20 cellular contexts compared by ENCODE assay signal in the genomic region with DNA sequence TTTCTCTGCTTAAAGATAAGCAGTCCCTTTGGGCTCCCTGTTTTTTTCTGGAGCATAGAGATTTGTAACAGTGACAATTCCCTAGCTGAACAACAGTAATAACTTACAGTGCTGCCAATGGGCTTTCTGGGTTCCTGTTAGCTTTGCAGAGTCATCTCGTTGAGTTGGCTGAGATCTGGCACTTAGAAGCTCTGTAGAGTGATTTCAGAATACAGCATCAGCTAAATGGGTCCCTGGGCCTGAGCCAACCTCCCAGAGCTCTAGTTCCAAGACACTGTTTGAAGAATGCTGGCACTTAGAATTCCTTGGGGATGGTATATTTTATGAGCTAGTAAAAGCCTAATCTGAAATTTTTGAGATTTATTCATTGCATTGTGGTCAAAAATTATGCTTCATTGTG. TPM values are rescaled to one million over a fixed set of nuclear protein-coding genes. Genes with fewer than 3 reads are reported as not detected.
DNase-seq lines count a peak whose midpoint lies in the region; ATAC-seq and TF ChIP-seq lines count a peak whose summit lies in the region.
"Had no signal": no experiment of that assay in that cellular context is flagged by ENCODE, and none has a peak within 500 bp of the region (broad histone marks: within the 10 kb centered on the region; RNA-seq: fewer than 3 reads in every experiment).

No MANE protein-coding gene starts in this region.

- 37% methylated on average over 1 of the region's 1 CpG for whole genome bisulfite sequencing in smooth muscle cell (ENCODE audit: low lambda C conversion rate)

- no peak overlapping the region for H3K27ac Mint-ChIP-seq in activated naive CD8-positive, alpha-beta T cell treated with anti-CD3 and anti-CD28 coated beads, Interleukin-2, amount 50 U/mL, for 24 hours
- H3K27ac Mint-ChIP-seq: effector memory CD8-positive, alpha-beta T cell; stimulated activated effector memory CD8-positive, alpha-beta T cell treated with anti-CD3 and anti-CD28 coated beads, Interleukin-12 subunit alpha, Interleukin-12 subunit beta, amount 100 ng/mL, for 72 hours; type B pancreatic cell had no signal

- ATAC-seq in activated naive CD8-positive, alpha-beta T cell treated with anti-CD3 and anti-CD28 coated beads, Interleukin-2, amount 50 U/mL, for 24 hours: no peak
- ATAC-seq: effector memory CD8-positive, alpha-beta T cell; stimulated activated effector memory CD8-positive, alpha-beta T cell treated with anti-CD3 and anti-CD28 coated beads, Interleukin-12 subunit alpha, Interleukin-12 subunit beta, amount 100 ng/mL, for 72 hours had no signal

- no peaks in the 10 kb centered on the region for H4K20me1 ChIP-seq in smooth muscle cell (ENCODE audit: low read depth)

- no peaks in the 10 kb centered on the region for H3K4me1 ChIP-seq in left ventricle myocardium inferior
- no peaks in the 10 kb centered on the region for H3K4me1 ChIP-seq in smooth muscle cell (ENCODE audit: low read depth)

- H3K4me1 Mint-ChIP-seq in activated naive CD8-positive, alpha-beta T cell treated with anti-CD3 and anti-CD28 coated beads, Interleukin-2, amount 50 U/mL, for 24 hours: no peaks in the 10 kb centered on the region
- H3K4me1 Mint-ChIP-seq: stimulated activated effector memory CD8-positive, alpha-beta T cell treated with anti-CD3 and anti-CD28 coated beads, Interleukin-12 subunit alpha, Interleukin-12 subunit beta, amount 100 ng/mL, for 72 hours had no signal

- H3K9me3 Mint-ChIP-seq in activated naive CD8-positive, alpha-beta T cell treated with anti-CD3 and anti-CD28 coated beads, Interleukin-2, amount 50 U/mL, for 24 hours: peaks cover 6% of the 10 kb centered on the region

- H2AFZ ChIP-seq in smooth muscle cell (ENCODE audit: low read depth): no peak overlapping the region

- H3K27me3 ChIP-seq in left ventricle myocardium inferior (ENCODE audit: low read depth) (no peaks in the 10 kb centered on the region), smooth muscle cell (ENCODE audit: low read depth) (no peaks in the 10 kb centered on the region)

- H3K27ac ChIP-seq in left ventricle myocardium inferior (replicated peaks) (no peak overlapping the region), smooth muscle cell (ENCODE audit: low read depth) (no peak overlapping the region)

- H3K9ac ChIP-seq in smooth muscle cell (ENCODE audit: low read depth): no peak overlapping the region

- no peaks in the 10 kb centered on the region for H3K9me3 ChIP-seq in left ventricle myocardium inferior (replicated peaks)
- H3K9me3 ChIP-seq in smooth muscle cell (replicated peaks; ENCODE audit: low read depth): no peaks in the 10 kb centered on the region

- H3K79me2 ChIP-seq in smooth muscle cell (ENCODE audit: low read depth): no peaks in the 10 kb centered on the region

- no peak overlapping the region for H3K4me3 ChIP-seq in left ventricle myocardium inferior
- H3K4me3 ChIP-seq in smooth muscle cell: no peak overlapping the region

- DNase-seq in DMS79 (lab: John Stamatoyannopoulos, UW): peak; percentile 77
- DNase-seq in NCI-H1436 (lab: John Stamatoyannopoulos, UW): peak; percentile 52
- peak; percentile 22 for DNase-seq in left ventricle myocardium inferior
- DNase-seq in smooth muscle cell (lab: John Stamatoyannopoulos, UW; ENCODE audit: unreplicated experiment): peak; percentile 2
- DNase-seq in AG08395 (ENCODE audit: low spot score): no peak
- DNase-seq in activated naive CD8-positive, alpha-beta T cell treated with anti-CD3 and anti-CD28 coated beads, Interleukin-2, amount 50 U/mL, for 24 hours: no peak
- DNase-seq in iPS-NIHi11 (ENCODE audit: low spot score): no peak
- DNase-seq: activated CD4-positive, alpha-beta T cell treated with anti-CD3 and anti-CD28 coated beads for 4 hours; activated effector memory CD4-positive, alpha-beta T cell treated with anti-CD3 and anti-CD28 coated beads, Interleukin-2, amount 50 U/mL, for 16 hours; COR-L47; effector memory CD8-positive, alpha-beta T cell; NCI-H1105; SW 1271 had no signal

- no peaks in the 10 kb centered on the region for H3F3A ChIP-seq in smooth muscle cell (ENCODE audit: low read depth)

- H3K36me3 ChIP-seq in left ventricle myocardium inferior (no peaks in the 10 kb centered on the region), smooth muscle cell (ENCODE audit: low read depth) (no peaks in the 10 kb centered on the region)

- H3K4me3 Mint-ChIP-seq in activated naive CD8-positive, alpha-beta T cell treated with anti-CD3 and anti-CD28 coated beads, Interleukin-2, amount 50 U/mL, for 24 hours: no peak overlapping the region
- H3K4me3 Mint-ChIP-seq: effector memory CD8-positive, alpha-beta T cell; stimulated activated effector memory CD8-positive, alpha-beta T cell treated with anti-CD3 and anti-CD28 coated beads, Interleukin-12 subunit alpha, Interleukin-12 subunit beta, amount 100 ng/mL, for 72 hours; type B pancreatic cell had no signal

- H3K27me3 Mint-ChIP-seq in activated naive CD8-positive, alpha-beta T cell treated with anti-CD3 and anti-CD28 coated beads, Interleukin-2, amount 50 U/mL, for 24 hours: no peaks in the 10 kb centered on the region
- H3K27me3 Mint-ChIP-seq: effector memory CD8-positive, alpha-beta T cell; type B pancreatic cell had no signal

- TF ChIP-seq CTCF in left ventricle myocardium inferior (IDR thresholded peaks at IDR 0.05; ENCODE audit: borderline replicate concordance) (no peak), smooth muscle cell (IDR thresholded peaks at IDR 0.05; ENCODE audit: borderline replicate concordance, insufficient read depth, poor library complexity, severe bottlenecking) (no peak)

- H3K36me3 Mint-ChIP-seq in activated naive CD8-positive, alpha-beta T cell treated with anti-CD3 and anti-CD28 coated beads, Interleukin-2, amount 50 U/mL, for 24 hours (ENCODE audit: low read depth): no peaks in the 10 kb centered on the region
- H3K36me3 Mint-ChIP-seq: stimulated activated effector memory CD8-positive, alpha-beta T cell treated with anti-CD3 and anti-CD28 coated beads, Interleukin-12 subunit alpha, Interleukin-12 subunit beta, amount 100 ng/mL, for 72 hours; type B pancreatic cell had no signal

- intact Hi-C loops in left ventricle myocardium inferior (cut with micrococcal nuclease): no loop called here

- no peak overlapping the region for H3K4me2 ChIP-seq in smooth muscle cell

RNA-seq across cellular contexts. Expression of gene SERTM2, which starts 43.5 kb away (rescaled TPM):
- total RNA-seq in left ventricle myocardium inferior (not detected), smooth muscle cell (0.31 and 0.90 TPM in 2 replicates)
- 0.55 TPM in 1 of 2 replicates, not detected in the other for polyA plus RNA-seq in smooth muscle cell
- total RNA-seq: cerebellum, HT1080, kidney epithelial cell, RPMI7951 had no signal
- polyA plus RNA-seq: neural cell had no signal

RNA-seq across cellular contexts. Expression of gene DCX, which starts 55.9 kb away (rescaled TPM):
- total RNA-seq in left ventricle myocardium inferior (0.05 TPM), smooth muscle cell (0.09 and 0.18 TPM in 2 replicates)
- polyA plus RNA-seq in smooth muscle cell: not detected in 2 replicates
- total RNA-seq: HT1080, kidney epithelial cell, RPMI7951 had no signal

Comparison
In these comparisons a context has a peak if more than half of its experiments do, and no peak if none do; other contexts are left out.
1. DNase-seq: peak in DMS79 (single experiment), NCI-H1436 (single experiment), left ventricle myocardium inferior (single experiment) and smooth muscle cell (single experiment); none in AG08395 (single experiment), activated naive CD8-positive, alpha-beta T cell treated with anti-CD3 and anti-CD28 coated beads, Interleukin-2, amount 50 U/mL, for 24 hours (single experiment) and iPS-NIHi11 (single experiment).